Comparison of ENCODE assay signal across 16 cellular contexts in genomic region chr16:24929409-24929808, GRCh38.
DNase-seq lines count a peak whose midpoint lies in the region; ATAC-seq and TF ChIP-seq lines count a peak whose summit lies in the region.
"Had no signal": no experiment of that assay in that cellular context is flagged by ENCODE, and none has a peak within 500 bp of the region (broad histone marks: within the 10 kb centered on the region; RNA-seq: fewer than 3 reads in every experiment).

No MANE protein-coding gene starts in this region.

- no peak for ATAC-seq in T-helper 17 cell
- peak; percentile 82 for ATAC-seq in left lobe of liver
- no peak for ATAC-seq in activated CD4-positive, CD25-positive, alpha-beta regulatory T cell treated with anti-CD3 and anti-CD28 coated beads, Interleukin-2, amount 50 U/mL, for 24 hours
- ATAC-seq: GM23338 had no signal

- H3K4me3 ChIP-seq in WERI-Rb-1 (ENCODE audit: low read depth, low read length) = no peak overlapping the region
- H3K4me3 ChIP-seq: GM23338 had no signal

- H3K36me3 ChIP-seq in WERI-Rb-1 = peaks cover 27% of the 10 kb centered on the region

- H3K9me3 Mint-ChIP-seq in CD14-positive monocyte = no peaks in the 10 kb centered on the region
- H3K9me3 Mint-ChIP-seq: CD4-positive, alpha-beta memory T cell; GM23338 had no signal

- peak; percentile 70 for DNase-seq in NCI-H82 (lab: John Stamatoyannopoulos, UW)
- no peak for DNase-seq in T-helper 17 cell
- DNase-seq in left lobe of liver (ENCODE audit: low spot score) = no peak
- no peak for DNase-seq in CD14-positive monocyte (ENCODE audit: low spot score)
- DNase-seq in WERI-Rb-1 = no peak
- DNase-seq: ACHN; CD4-positive, alpha-beta memory T cell; DMS153; DMS79; GDM1; HCEC 1CT; IMR-90 had no signal

- H3K9me3 ChIP-seq in T-helper 17 cell (ENCODE audit: control insufficient read depth, low read length, poor library complexity, severe bottlenecking) (no peaks in the 10 kb centered on the region), WERI-Rb-1 (ENCODE audit: severe bottlenecking) (no peaks in the 10 kb centered on the region)

- peak overlapping the region; percentile 56 for H3K27ac Mint-ChIP-seq in T-helper 17 cell
- H3K27ac Mint-ChIP-seq in CD14-positive monocyte = peak overlapping the region in 1 of 7 donors; percentile 26
- H3K27ac Mint-ChIP-seq: GM23338 had no signal

- peaks cover 4% of the 10 kb centered on the region for H3K36me3 Mint-ChIP-seq in T-helper 17 cell (ENCODE audit: low read depth)
- H3K36me3 Mint-ChIP-seq in CD14-positive monocyte = peaks cover 69 to 94% of the 10 kb centered on the region in 2 donors

- H3K4me3 Mint-ChIP-seq in T-helper 17 cell = no peak overlapping the region
- H3K4me3 Mint-ChIP-seq in CD14-positive monocyte = no peak overlapping the region
- H3K4me3 Mint-ChIP-seq: CD4-positive, alpha-beta memory T cell; GM23338 had no signal

- intact Hi-C loops in CD14-positive monocyte (cut with micrococcal nuclease) = no loop called here

- no peaks in the 10 kb centered on the region for H3K27me3 Mint-ChIP-seq in T-helper 17 cell
- H3K27me3 Mint-ChIP-seq in CD14-positive monocyte (ENCODE audit: low read depth in 3 of 3) = peaks cover 0 to 2% (median 0%) of the 10 kb centered on the region in 3 donors
- H3K27me3 Mint-ChIP-seq: CD4-positive, alpha-beta memory T cell had no signal

- H3K4me1 Mint-ChIP-seq in T-helper 17 cell = peaks cover 2% of the 10 kb centered on the region
- H3K4me1 Mint-ChIP-seq in CD14-positive monocyte = no peaks in the 10 kb centered on the region
- H3K4me1 Mint-ChIP-seq: CD4-positive, alpha-beta memory T cell; GM23338 had no signal

- TF ChIP-seq CTCF in CD14-positive monocyte (IDR thresholded peaks at IDR 0.05) (no peak), WERI-Rb-1 (IDR thresholded peaks at IDR 0.05; ENCODE audit: low read depth, low read length) (no peak)

- H3K27me3 ChIP-seq in WERI-Rb-1 (ENCODE audit: insufficient read depth, low read depth, severe bottlenecking) = no peaks in the 10 kb centered on the region

- no peak overlapping the region for H3K27ac ChIP-seq in WERI-Rb-1
- H3K27ac ChIP-seq: C4-2B, HL-60 had no signal
